In the genomic region with DNA sequence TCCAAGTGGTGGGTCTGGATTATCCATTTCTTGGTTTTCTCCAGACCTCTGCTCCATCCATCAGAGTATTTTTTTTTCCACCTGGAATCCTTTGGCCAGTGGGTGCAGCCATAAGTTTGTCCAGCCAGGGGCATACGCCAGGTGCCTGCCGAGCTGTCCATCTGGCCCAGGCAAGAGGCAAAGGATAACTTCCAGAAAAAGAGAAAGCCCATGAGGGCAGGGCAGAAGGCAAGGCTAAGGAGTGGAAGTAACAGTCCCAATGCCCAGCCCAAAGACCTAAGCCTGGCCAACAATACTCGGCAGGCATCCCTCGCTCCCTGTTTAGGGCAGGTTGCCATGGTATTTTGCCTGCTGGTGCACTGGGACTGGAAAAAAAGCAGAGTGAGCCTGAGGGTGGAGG, we compare ENCODE assay signal across 17 cellular contexts. TPM values are rescaled to one million over a fixed set of nuclear protein-coding genes. Genes with fewer than 3 reads are reported as not detected.
DNase-seq lines count a peak whose midpoint lies in the region; ATAC-seq and TF ChIP-seq lines count a peak whose summit lies in the region.
"Had no signal": no experiment of that assay in that cellular context is flagged by ENCODE, and none has a peak within 500 bp of the region (broad histone marks: within the 10 kb centered on the region; RNA-seq: fewer than 3 reads in every experiment).

No MANE protein-coding gene starts in this region.

- H3K27me3 Mint-ChIP-seq in osteocyte (ENCODE audit: unreplicated experiment): no peaks in the 10 kb centered on the region

- peaks cover 21% of the 10 kb centered on the region for H3K4me1 Mint-ChIP-seq in osteocyte (ENCODE audit: unreplicated experiment)
- H3K4me1 Mint-ChIP-seq: B cell; CD4-positive, CD25-positive, alpha-beta regulatory T cell had no signal

- peak; percentile 95 for DNase-seq in G401 (ENCODE audit: low spot score)
- peak; percentile 28 for DNase-seq in astrocyte of the hippocampus (ENCODE audit: low read depth, low spot score)
- peak; percentile 86 for DNase-seq in cerebellum (ENCODE audit: low spot score)
- DNase-seq in osteocyte (ENCODE audit: extremely low spot score, unreplicated experiment): peak; percentile 59
- no peak for DNase-seq in activated gamma-delta T cell (lab: John Stamatoyannopoulos, UW)
- DNase-seq in T1000 (lab: John Stamatoyannopoulos, UW): no peak
- no peak for DNase-seq in islet precursor cell
- DNase-seq: Caco-2; CD4-positive, CD25-positive, alpha-beta regulatory T cell; CD8-positive, alpha-beta T cell; DMS53; DMS79 treated with DMSO at 0.1 percent for 48 hours; GOT3; HFFc6 had no signal

- in situ Hi-C loops in G401 (cut with HindIII; ENCODE audit: low sequenced_read_pairs): no loop called here

- H3K4me3 Mint-ChIP-seq in osteocyte (ENCODE audit: unreplicated experiment): no peak overlapping the region
- H3K4me3 Mint-ChIP-seq: B cell; CD4-positive, CD25-positive, alpha-beta regulatory T cell; CD8-positive, alpha-beta T cell; HFFc6 had no signal

- H3K27ac Mint-ChIP-seq in osteocyte (ENCODE audit: unreplicated experiment): no peak overlapping the region
- H3K27ac Mint-ChIP-seq: B cell; CD4-positive, CD25-positive, alpha-beta regulatory T cell; CD8-positive, alpha-beta T cell; HFFc6 had no signal

- TF ChIP-seq CTCF in osteocyte (IDR thresholded peaks at IDR 0.05): no peak

- H3K9me3 Mint-ChIP-seq in osteocyte (ENCODE audit: unreplicated experiment): no peaks in the 10 kb centered on the region
- H3K9me3 Mint-ChIP-seq: CD4-positive, CD25-positive, alpha-beta regulatory T cell; CD8-positive, alpha-beta T cell; HFFc6 had no signal

- no peaks in the 10 kb centered on the region for H3K36me3 Mint-ChIP-seq in osteocyte (ENCODE audit: unreplicated experiment)
- H3K36me3 Mint-ChIP-seq: CD4-positive, CD25-positive, alpha-beta regulatory T cell; CD8-positive, alpha-beta T cell had no signal

- ATAC-seq in HG03095 (IDR thresholded peaks at IDR 0.05; ENCODE audit: unreplicated experiment): no peak
- ATAC-seq: CD8-positive, alpha-beta T cell had no signal

RNA-seq across cellular contexts. Expression of a gene that starts 39.4 kb away (rescaled TPM):
- 0.31 and 0.61 TPM in 2 replicates for total RNA-seq in G401 (2014; rRNA removed; shearing (Covaris generic))
- total RNA-seq in cerebellum: 5.4 TPM
- total RNA-seq in osteocyte: 7.3 and 7.6 TPM in 2 replicates
- total RNA-seq: A172 had no signal

Comparison
In these comparisons a context has a peak if more than half of its experiments do, and no peak if none do; other contexts are left out.
1. DNase-seq: peak in G401 (single experiment), astrocyte of the hippocampus (single experiment), cerebellum (single experiment) and osteocyte (single experiment); none in activated gamma-delta T cell (single experiment), T1000 (single experiment) and islet precursor cell (single experiment).